ENCODE assay signal across 10 cellular contexts in genomic region chr18:32176745-32177144, GRCh38. TPM values are rescaled to one million over a fixed set of nuclear protein-coding genes. Genes with fewer than 3 reads are reported as not detected.
"Had no signal": no experiment of that assay in that cellular context is flagged by ENCODE, and none has a peak within 500 bp of the region (broad histone marks: within the 10 kb centered on the region; RNA-seq: fewer than 3 reads in every experiment).

No MANE protein-coding gene starts in this region.

RNA-seq across cellular contexts. Expression of gene MEP1B, which starts 13.1 kb away (rescaled TPM):
- total RNA-seq: OCI-LY7, PC-3, PC-9, Right ventricle myocardium inferior, Right ventricle myocardium superior, RPMI7951, SJCRH30, SJSA1, SK-MEL-5 had no signal
- polyA plus RNA-seq: SK-N-SH had no signal
